27 cellular contexts compared by ENCODE assay signal in genomic region chr20:34615477-34615876, GRCh38. TPM values are rescaled to one million over a fixed set of nuclear protein-coding genes. Genes with fewer than 3 reads are reported as not detected.
DNase-seq lines count a peak whose midpoint lies in the region; ATAC-seq and TF ChIP-seq lines count a peak whose summit lies in the region.
"Had no signal": no experiment of that assay in that cellular context is flagged by ENCODE, and none has a peak within 500 bp of the region (broad histone marks: within the 10 kb centered on the region; RNA-seq: fewer than 3 reads in every experiment).

No MANE protein-coding gene starts in this region.

- DNase-seq in Ammon's horn (ENCODE audit: low spot score) (peak; percentile 68), amniotic epithelial cell (ENCODE audit: low read depth) (peak; percentile 62), esophagus muscularis mucosa (ENCODE audit: extremely low spot score) (peak; percentile 37), mesothelial cell of epicardium (ENCODE audit: low spot score in 2 of 2, unreplicated experiment in 2 of 2) (no peak), A172 (ENCODE audit: low spot score) (no peak), thyroid gland (no peak)
- DNase-seq: activated CD4-positive, alpha-beta T cell treated with anti-CD3 and anti-CD28 coated beads for 4 hours; activated CD8-positive, alpha-beta memory T cell treated with anti-CD3 and anti-CD28 coated beads for 24 hours; activated T-cell treated with anti-CD3 and anti-CD28 coated beads, Interleukin-2, amount 50 U/mL, for 1 hour; amniotic stem cell; CD8-positive, alpha-beta memory T cell; foreskin melanocyte; left lung; NCI-H146; NCI-H510A treated with DMSO at 0.1 percent for 48 hours; nephron progenitor cell; SIG-M5; sigmoid colon; T-cell had no signal

- peaks cover 5% of the 10 kb centered on the region for H3K4me1 Mint-ChIP-seq in mesothelial cell of epicardium

- TF ChIP-seq CTCF in esophagus muscularis mucosa (IDR thresholded peaks at IDR 0.05), result no peak
- TF ChIP-seq CTCF in mesothelial cell of epicardium (IDR thresholded peaks at IDR 0.05; ENCODE audit: unreplicated experiment), result no peak
- no peak for TF ChIP-seq CTCF in thyroid gland (IDR thresholded peaks at IDR 0.05)

- no peak for TF ChIP-seq POLR2A in esophagus muscularis mucosa (IDR thresholded peaks at IDR 0.05; ENCODE audit: low read depth)
- TF ChIP-seq POLR2A in thyroid gland (IDR thresholded peaks at IDR 0.05), result no peak

- H3K4me1 ChIP-seq in esophagus muscularis mucosa (peaks cover 0 to 5% (median 0%) of the 10 kb centered on the region in 4 donors), thyroid gland (peaks cover 0 to 7% of the 10 kb centered on the region in 2 donors)
- H3K4me1 ChIP-seq: left lung, parathyroid adenoma, sigmoid colon had no signal

- H3K36me3 ChIP-seq in esophagus muscularis mucosa (peaks cover 3 to 48% (median 14%) of the 10 kb centered on the region in 4 donors), thyroid gland (no peaks in the 10 kb centered on the region)

- H3K27ac Mint-ChIP-seq in mesothelial cell of epicardium, result peak overlapping the region; percentile 50
- H3K27ac Mint-ChIP-seq: B cell, nephron progenitor cell, T-cell had no signal

- no peak overlapping the region for H3K4me3 Mint-ChIP-seq in mesothelial cell of epicardium
- H3K4me3 Mint-ChIP-seq: B cell; CD8-positive, alpha-beta memory T cell; central memory CD8-positive, alpha-beta T cell; nephron progenitor cell; T-cell had no signal

- H3K9me3 Mint-ChIP-seq in mesothelial cell of epicardium, result peaks cover 6% of the 10 kb centered on the region
- H3K9me3 Mint-ChIP-seq: CD8-positive, alpha-beta memory T cell; central memory CD8-positive, alpha-beta T cell; T-cell had no signal

- H3K27me3 ChIP-seq in esophagus muscularis mucosa (no peaks in the 10 kb centered on the region), thyroid gland (no peaks in the 10 kb centered on the region)
- H3K27me3 ChIP-seq: left lung, sigmoid colon had no signal

- peaks cover 36% of the 10 kb centered on the region for H3K36me3 Mint-ChIP-seq in mesothelial cell of epicardium

- H3K27ac ChIP-seq in esophagus muscularis mucosa (replicated peaks in 1 of 4) (no peak overlapping the region), thyroid gland (peak overlapping the region in 1 of 3 donors; percentile 18)
- H3K27ac ChIP-seq: A549, left lung, parathyroid adenoma, sigmoid colon had no signal

- no peaks in the 10 kb centered on the region for H3K27me3 Mint-ChIP-seq in mesothelial cell of epicardium (ENCODE audit: low read depth)
- H3K27me3 Mint-ChIP-seq: B cell; CD8-positive, alpha-beta memory T cell; central memory CD8-positive, alpha-beta T cell; T-cell had no signal

- H3K9me3 ChIP-seq in esophagus muscularis mucosa, result no peaks in the 10 kb centered on the region
- no peaks in the 10 kb centered on the region for H3K9me3 ChIP-seq in thyroid gland
- H3K9me3 ChIP-seq: A549, left lung, sigmoid colon had no signal

- no peak for ATAC-seq in GM18907 (IDR thresholded peaks at IDR 0.05; ENCODE audit: unreplicated experiment)
- no peak for ATAC-seq in HG02610 (IDR thresholded peaks at IDR 0.05; ENCODE audit: unreplicated experiment)
- ATAC-seq: A549, Panc1, T-cell had no signal

- WGBS in esophagus muscularis mucosa, result 84% methylated on average over 5 of the region's 5 CpGs
- 81 to 87% methylated on average over 5 of the region's 5 CpGs for WGBS in thyroid gland, 2 donors

- TF ChIP-seq EP300 in esophagus muscularis mucosa (IDR thresholded peaks at IDR 0.05), result no peak

- H3K4me3 ChIP-seq in esophagus muscularis mucosa, result no peak overlapping the region
- H3K4me3 ChIP-seq in thyroid gland (replicated peaks in 1 of 3), result no peak overlapping the region
- H3K4me3 ChIP-seq: A549, left lung, sigmoid colon had no signal

- intact Hi-C loops in esophagus muscularis mucosa (cut with DNase I), result no loop called here
- intact Hi-C loops in thyroid gland (cut with DNase I), result no loop called here

RNA-seq across cellular contexts. Expression of gene MAP1LC3A, which starts 57.0 kb away (rescaled TPM):
- 100 to 1,000 TPM in 3 of 4 donors, 10 to 100 TPM in 1; 83.9 to 152 (median 111) TPM for total RNA-seq in esophagus muscularis mucosa
- total RNA-seq in mesothelial cell of epicardium, result 36.0 to 42.2 TPM (median 37.8 TPM) in 3 replicates
- total RNA-seq in A172 (2014; rRNA removed; shearing (Covaris generic)), result 27.6 and 46.1 TPM in 2 replicates
- total RNA-seq in thyroid gland, result 100 to 1,000 TPM; 119 to 163 (median 130) TPM
- total RNA-seq: HT1080 had no signal

Comparison
In these comparisons a context has a peak if more than half of its experiments do, and no peak if none do; other contexts are left out.
1. DNase-seq: peak in Ammon's horn (single experiment), amniotic epithelial cell (single experiment) and esophagus muscularis mucosa (single experiment); none in mesothelial cell of epicardium (0 of 2), A172 (single experiment) and thyroid gland (0 of 2).